1 cellular context compared by ENCODE assay signal in the genomic region with DNA sequence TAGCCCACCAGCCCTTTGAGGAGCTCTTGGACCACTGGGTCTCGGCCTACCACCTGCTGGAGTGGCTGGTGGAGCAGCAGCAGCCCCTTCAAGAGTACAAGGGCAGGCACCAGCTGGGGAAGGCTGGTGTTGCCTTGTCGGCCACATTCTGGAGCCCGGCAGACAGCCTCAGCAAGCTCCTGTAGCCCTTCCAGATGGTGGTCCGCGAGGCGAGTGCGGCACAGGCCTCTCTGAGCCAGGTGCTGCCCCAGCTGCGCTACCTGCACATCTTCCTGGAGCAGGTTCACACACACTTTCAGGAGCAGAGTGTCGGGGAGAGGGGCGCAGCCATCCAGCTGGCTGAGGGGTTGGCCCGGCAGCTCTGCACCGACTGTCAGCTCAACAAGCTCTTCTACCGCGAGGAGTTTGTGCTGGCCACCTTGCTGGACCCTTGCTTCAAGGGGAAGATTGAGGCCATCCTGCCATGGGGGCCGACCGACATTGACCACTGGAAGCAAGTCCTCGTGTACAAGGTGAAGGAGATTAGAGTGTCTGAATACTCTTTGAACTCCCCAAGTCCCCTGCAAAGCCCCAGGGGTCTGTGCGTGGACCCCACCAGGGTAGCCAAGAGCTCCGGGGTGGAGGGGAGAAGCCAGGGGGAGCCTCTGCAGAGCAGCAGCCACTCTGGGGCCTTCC.
TF ChIP-seq lines count a peak whose summit lies in the region.

No MANE protein-coding gene starts in this region.

TF ChIP-seq in K562, 482 proteins besides CTCF, POLR2A, EP300 and RAD21:
- TF ChIP-seq POLR2G (IDR thresholded peaks at IDR 0.05; ENCODE audit: low read depth, low read length) (peak; percentile 73), ZFX (CRISPR knock-in tag; IDR thresholded peaks at IDR 0.05) (peak; percentile 38; the same call in 1 of the 2 replicates), RBFOX2 (IDR thresholded peaks at IDR 0.05; ENCODE audit: low read depth, low read length) (peak; percentile 67), MBD2 (IDR thresholded peaks at IDR 0.05; ENCODE audit: borderline replicate concordance, low read depth) (peak; percentile 14; the same call in 1 of the 2 replicates), ZNF224 (CRISPR knock-in tag; IDR thresholded peaks at IDR 0.05) (no peak)
- TF ChIP-seq, protein P1, sequence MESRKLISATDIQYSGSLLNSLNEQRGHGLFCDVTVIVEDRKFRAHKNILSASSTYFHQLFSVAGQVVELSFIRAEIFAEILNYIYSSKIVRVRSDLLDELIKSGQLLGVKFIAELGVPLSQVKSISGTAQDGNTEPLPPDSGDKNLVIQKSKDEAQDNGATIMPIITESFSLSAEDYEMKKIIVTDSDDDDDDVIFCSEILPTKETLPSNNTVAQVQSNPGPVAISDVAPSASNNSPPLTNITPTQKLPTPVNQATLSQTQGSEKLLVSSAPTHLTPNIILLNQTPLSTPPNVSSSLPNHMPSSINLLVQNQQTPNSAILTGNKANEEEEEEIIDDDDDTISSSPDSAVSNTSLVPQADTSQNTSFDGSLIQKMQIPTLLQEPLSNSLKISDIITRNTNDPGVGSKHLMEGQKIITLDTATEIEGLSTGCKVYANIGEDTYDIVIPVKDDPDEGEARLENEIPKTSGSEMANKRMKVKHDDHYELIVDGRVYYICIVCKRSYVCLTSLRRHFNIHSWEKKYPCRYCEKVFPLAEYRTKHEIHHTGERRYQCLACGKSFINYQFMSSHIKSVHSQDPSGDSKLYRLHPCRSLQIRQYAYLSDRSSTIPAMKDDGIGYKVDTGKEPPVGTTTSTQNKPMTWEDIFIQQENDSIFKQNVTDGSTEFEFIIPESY (CRISPR knock-in tag; IDR thresholded peaks at IDR 0.05): peak; percentile 60; the same call in 1 of the 2 replicates
- TF ChIP-seq, protein P2, sequence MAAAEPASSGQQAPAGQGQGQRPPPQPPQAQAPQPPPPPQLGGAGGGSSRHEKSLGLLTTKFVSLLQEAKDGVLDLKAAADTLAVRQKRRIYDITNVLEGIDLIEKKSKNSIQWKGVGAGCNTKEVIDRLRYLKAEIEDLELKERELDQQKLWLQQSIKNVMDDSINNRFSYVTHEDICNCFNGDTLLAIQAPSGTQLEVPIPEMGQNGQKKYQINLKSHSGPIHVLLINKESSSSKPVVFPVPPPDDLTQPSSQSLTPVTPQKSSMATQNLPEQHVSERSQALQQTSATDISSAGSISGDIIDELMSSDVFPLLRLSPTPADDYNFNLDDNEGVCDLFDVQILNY (CRISPR knock-in tag; IDR thresholded peaks at IDR 0.05): no peak
- TF ChIP-seq, protein P3, sequence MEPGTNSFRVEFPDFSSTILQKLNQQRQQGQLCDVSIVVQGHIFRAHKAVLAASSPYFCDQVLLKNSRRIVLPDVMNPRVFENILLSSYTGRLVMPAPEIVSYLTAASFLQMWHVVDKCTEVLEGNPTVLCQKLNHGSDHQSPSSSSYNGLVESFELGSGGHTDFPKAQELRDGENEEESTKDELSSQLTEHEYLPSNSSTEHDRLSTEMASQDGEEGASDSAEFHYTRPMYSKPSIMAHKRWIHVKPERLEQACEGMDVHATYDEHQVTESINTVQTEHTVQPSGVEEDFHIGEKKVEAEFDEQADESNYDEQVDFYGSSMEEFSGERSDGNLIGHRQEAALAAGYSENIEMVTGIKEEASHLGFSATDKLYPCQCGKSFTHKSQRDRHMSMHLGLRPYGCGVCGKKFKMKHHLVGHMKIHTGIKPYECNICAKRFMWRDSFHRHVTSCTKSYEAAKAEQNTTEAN (CRISPR knock-in tag; IDR thresholded peaks at IDR 0.05): no peak
